Comparison of ENCODE assay signal across 25 cellular contexts in genomic region chr2:56369316-56369715, GRCh38.
DNase-seq lines count a peak whose midpoint lies in the region; ATAC-seq and TF ChIP-seq lines count a peak whose summit lies in the region.
"Had no signal": no experiment of that assay in that cellular context is flagged by ENCODE, and none has a peak within 500 bp of the region (broad histone marks: within the 10 kb centered on the region; RNA-seq: fewer than 3 reads in every experiment).

No MANE protein-coding gene starts in this region.

- peak; percentile 17 for DNase-seq in GM04504 (ENCODE audit: low read depth)
- peak; percentile 40 for DNase-seq in NCI-H226
- DNase-seq in astrocyte of the spinal cord (ENCODE audit: low read depth, low spot score): peak; percentile 1
- peak; percentile 7 for DNase-seq in retinal pigment epithelial cell (ENCODE audit: low read depth)
- no peak for DNase-seq in SHP77 (lab: John Stamatoyannopoulos, UW)
- no peak for DNase-seq in SKM-1 (lab: John Stamatoyannopoulos, UW; ENCODE audit: unreplicated experiment)
- DNase-seq: activated B cell treated with CpG ODN at 0.5 μM for 24 hours; activated CD4-positive, alpha-beta T cell treated with anti-CD3 and anti-CD28 coated beads, Interleukin-2, amount 50 U/mL, for 48 hours; activated CD8-positive, alpha-beta memory T cell treated with anti-CD3 and anti-CD28 coated beads, Interleukin-2, amount 50 U/mL, for 4 hours; Calu3; effector CD8-positive, alpha-beta T cell; gastrocnemius medialis; H9; hippocampal formation; left ventricle myocardium inferior; NCI-H1092; NCI-H187; NCI-H526 treated with DMSO at 0.1 percent for 48 hours; ovary; right lobe of liver; stimulated activated naive CD8-positive, alpha-beta T cell treated with anti-CD3 and anti-CD28 coated beads, Interleukin-15, Interleukin-2, amounts not matched to agents 100 U/mL and 50 U/mL, for 24 hours had no signal

- TF ChIP-seq CTCF in astrocyte of the spinal cord (IDR thresholded peaks at IDR 0.05; ENCODE audit: low read depth, low read length): no peak
- TF ChIP-seq CTCF in retinal pigment epithelial cell (conservative IDR thresholded peaks at IDR 0.05; ENCODE audit: low read depth, low read length): no peak

- in situ Hi-C loops in astrocyte of the spinal cord (cut with HindIII; ENCODE audit: low sequenced_read_pairs): no loop called here

- H3K4me3 ChIP-seq in astrocyte of the spinal cord (ENCODE audit: low read depth, low read length): no peak overlapping the region
- no peak overlapping the region for H3K4me3 ChIP-seq in retinal pigment epithelial cell (ENCODE audit: low read length)
- H3K4me3 ChIP-seq: gastrocnemius medialis, left ventricle myocardium inferior, ovary, right lobe of liver, thoracic aorta had no signal

- ATAC-seq in HG02938 (IDR thresholded peaks at IDR 0.05; ENCODE audit: unreplicated experiment): no peak
- ATAC-seq: activated naive CD4-positive, alpha-beta T cell treated with anti-CD3 and anti-CD28 coated beads, Interleukin-2, amount 50 U/mL, for 72 hours; activated T-helper 17 cell treated with anti-CD3 and anti-CD28 coated beads, Interleukin-2, amount 50 U/mL, for 72 hours; gastrocnemius medialis; right lobe of liver; stimulated activated naive CD8-positive, alpha-beta T cell treated with anti-CD3 and anti-CD28 coated beads, Interleukin-15, Interleukin-2, amounts not matched to agents 100 U/mL and 50 U/mL, for 24 hours had no signal

Comparison
In these comparisons a context has a peak if more than half of its experiments do, and no peak if none do; other contexts are left out.
1. DNase-seq: peak in GM04504 (single experiment), NCI-H226 (single experiment), astrocyte of the spinal cord (single experiment) and retinal pigment epithelial cell (single experiment); none in SHP77 (0 of 2) and SKM-1 (single experiment).